8 cellular contexts compared by ENCODE assay signal in the genomic region with DNA sequence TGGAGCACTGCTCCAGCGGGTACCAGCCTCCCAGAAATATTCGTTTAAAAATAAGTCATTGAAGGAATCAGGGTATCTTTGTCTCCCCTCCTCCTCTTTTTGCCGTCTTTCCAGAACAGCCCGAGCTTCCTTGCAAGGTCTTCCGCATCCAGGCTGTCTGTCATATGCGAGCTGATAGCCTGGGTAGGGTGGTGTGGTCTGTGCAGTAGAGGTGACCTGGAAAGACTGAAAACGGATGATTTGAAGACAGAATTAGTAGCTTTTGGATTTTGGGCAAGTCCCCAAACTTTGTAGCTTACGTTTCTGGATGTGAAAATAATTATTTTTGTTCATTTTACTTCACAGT. TPM values are rescaled to one million over a fixed set of nuclear protein-coding genes. Genes with fewer than 3 reads are reported as not detected.
DNase-seq lines count a peak whose midpoint lies in the region; ATAC-seq and TF ChIP-seq lines count a peak whose summit lies in the region.

No MANE protein-coding gene starts in this region.

- no peaks in the 10 kb centered on the region for H3F3A ChIP-seq in PC-3 (ENCODE audit: low read length, unreplicated experiment)

- H3K27me3 Mint-ChIP-seq in effector memory CD8-positive, alpha-beta T cell, result no peaks in the 10 kb centered on the region
- H3K27me3 Mint-ChIP-seq in nephron (ENCODE audit: low read depth), result peaks cover 14% of the 10 kb centered on the region

- no peaks in the 10 kb centered on the region for H4K20me1 ChIP-seq in PC-3 (ENCODE audit: low read length)

- H3K9me3 ChIP-seq in BE2C (no peaks in the 10 kb centered on the region), PC-3 (ENCODE audit: low read length) (no peaks in the 10 kb centered on the region)

- peak overlapping the region; percentile 92 to 95 for H3K4me3 Mint-ChIP-seq in effector memory CD8-positive, alpha-beta T cell
- peak overlapping the region; percentile 92 to 93 (median 92) for H3K4me3 Mint-ChIP-seq in nephron

- no peaks in the 10 kb centered on the region for H3K9me3 Mint-ChIP-seq in effector memory CD8-positive, alpha-beta T cell
- no peaks in the 10 kb centered on the region for H3K9me3 Mint-ChIP-seq in nephron

- H3K9me2 ChIP-seq in PC-3 (replicated peaks; ENCODE audit: low read length), result no peaks in the 10 kb centered on the region

- peaks cover 44% of the 10 kb centered on the region for H3K79me2 ChIP-seq in PC-3 (ENCODE audit: low read length)

- intact Hi-C loops in PC-3 (cut with micrococcal nuclease), result loop anchor here (10.0 kb wide), 1 partner anchor 398 kb away; a partner anchor contains a TSS

- ATAC-seq in GM21447 (IDR thresholded peaks at IDR 0.05; ENCODE audit: unreplicated experiment) (peak; percentile 11), PC-3 (no peak)
- no peak for ATAC-seq in effector memory CD8-positive, alpha-beta T cell (replicated peaks)

- TF ChIP-seq CTCF in BE2C (IDR thresholded peaks at IDR 0.05; ENCODE audit: low read depth, low read length) (no peak), PC-3 (conservative IDR thresholded peaks at IDR 0.05; ENCODE audit: low read depth, low read length) (no peak), nephron (IDR thresholded peaks at IDR 0.05; ENCODE audit: unreplicated experiment in 3 of 3) (no peak)

- H3K27ac ChIP-seq in PC-3 (ENCODE audit: low read length), result no peak overlapping the region

- TSS peak; percentile 70 for BruUV-seq in PC-3 (replicated peaks; lab: Mats Ljungman, UMichigan)

- H3K4me1 ChIP-seq in BE2C (no peaks in the 10 kb centered on the region), PC-3 (ENCODE audit: insufficient read depth, low read length) (peaks cover 22% of the 10 kb centered on the region)

- DNase-seq in BE2C (peak; percentile 6), PC-3 (no peak), GM03348 (ENCODE audit: low spot score) (no peak), NCI-H1048 (lab: John Stamatoyannopoulos, UW) (no peak), HT-29 (ENCODE audit: low spot score) (no peak)
- no peak for DNase-seq in effector memory CD8-positive, alpha-beta T cell

- H3K36me3 ChIP-seq in BE2C, result no peaks in the 10 kb centered on the region
- H3K36me3 ChIP-seq in PC-3 (ENCODE audit: low read depth, low read length), result no peaks in the 10 kb centered on the region

- H3K27me3 ChIP-seq in BE2C, result no peaks in the 10 kb centered on the region
- no peaks in the 10 kb centered on the region for H3K27me3 ChIP-seq in PC-3 (ENCODE audit: low read length)

- H3K36me3 Mint-ChIP-seq in effector memory CD8-positive, alpha-beta T cell (ENCODE audit: insufficient read depth), result peaks cover 4% of the 10 kb centered on the region
- H3K36me3 Mint-ChIP-seq in nephron (ENCODE audit: low read depth), result no peaks in the 10 kb centered on the region

- peak overlapping the region; percentile 97 for H3K4me2 ChIP-seq in PC-3 (ENCODE audit: low read length)

- peak overlapping the region; percentile 77 for H3K9ac ChIP-seq in PC-3 (ENCODE audit: low read length)

- H3K4me3 ChIP-seq in BE2C (ENCODE audit: low read depth, low read length) (peak overlapping the region; percentile 87), PC-3 (ENCODE audit: low read length) (peak overlapping the region; percentile 86)

- H3K4me1 Mint-ChIP-seq in effector memory CD8-positive, alpha-beta T cell (ENCODE audit: low read depth in 2 of 2), result peaks cover 3 to 13% of the 10 kb centered on the region in 2 donors
- H3K4me1 Mint-ChIP-seq in nephron, result peaks cover 7% of the 10 kb centered on the region

- POLR2A ChIA-PET in PC-3 (lab: Charles Lee; ENCODE audit: unreplicated experiment), result interaction anchor here (0.6 kb wide), 1 partner anchor 704 kb away, joined by 4 read pairs; a partner anchor contains a TSS

- CTCF ChIA-PET in PC-3 (lab: Charles Lee), result no interaction called here

- peak overlapping the region; percentile 93 for H2AFZ ChIP-seq in PC-3 (ENCODE audit: low read length)

- H3K27ac Mint-ChIP-seq in effector memory CD8-positive, alpha-beta T cell, result peak overlapping the region; percentile 94
- peak overlapping the region; percentile 55 to 92 (median 84) for H3K27ac Mint-ChIP-seq in nephron

RNA-seq across cellular contexts. Expression of a gene that starts 0.5 kb away (rescaled TPM):
- 4.4 TPM for polyA plus RNA-seq in BE2C (2012; ENCODE audit: insufficient read depth, insufficient read length, low read depth)
- 10.5 and 16.7 TPM in 2 replicates for total RNA-seq in PC-3 (2014; rRNA removed)
- 9.3 and 15.9 TPM in 2 replicates for total RNA-seq in HT-29 (2014; rRNA removed; shearing (Covaris generic))

RNA-seq across cellular contexts. Expression of a gene that starts 6.4 kb away (rescaled TPM):
- 0.46 TPM for polyA plus RNA-seq in BE2C (2012; ENCODE audit: insufficient read depth, insufficient read length, low read depth)
- not detected in 2 replicates for total RNA-seq in PC-3 (2014; rRNA removed)
- total RNA-seq in HT-29 (2014; rRNA removed; shearing (Covaris generic)), result 1.9 and 2.3 TPM in 2 replicates
